9 cellular contexts compared by ENCODE assay signal in genomic region chr10:34816067-34817002, GRCh38.
DNase-seq lines count a peak whose midpoint lies in the region; ATAC-seq lines count a peak whose summit lies in the region.
"Had no signal": no experiment of that assay in that cellular context is flagged by ENCODE, and none has a peak within 500 bp of the region (broad histone marks: within the 10 kb centered on the region; RNA-seq: fewer than 3 reads in every experiment).

No MANE protein-coding gene starts in this region.

- ATAC-seq in stimulated activated naive B cell treated with anti-CD40 and anti-IgM and Interleukin-4, amounts not matched to agents 10 μg/mL and 1 μg/mL and 100 μg/mL, for 72 hours (replicated peaks) = no peak

- no peak overlapping the region for H3K27ac Mint-ChIP-seq in stimulated activated naive B cell treated with anti-CD40 and anti-IgM and Interleukin-4, amounts not matched to agents 10 μg/mL and 1 μg/mL and 100 μg/mL, for 72 hours
- H3K27ac Mint-ChIP-seq: dendritic cell treated with granulocyte-macrophage colony-stimulating factor and Interleukin-4, amounts not matched to agents 40 ng/mL and 50 ng/mL, for 4 days had no signal

- no peaks in the 10 kb centered on the region for H3K36me3 ChIP-seq in adipocyte (ENCODE audit: control insufficient read depth, insufficient read depth, low read length, severe bottlenecking)

- intact Hi-C loops in posterior cingulate gyrus (cut with DNase I) = no loop called here

- peak overlapping the region; percentile 60 for H3K9ac ChIP-seq in adipocyte (ENCODE audit: low read length)

- peak overlapping the region; percentile 79 for H3K4me3 ChIP-seq in adipocyte (ENCODE audit: low read length)
- H3K4me3 ChIP-seq in iPS-18c (ENCODE audit: insufficient read depth, low read depth, low read length) = peak overlapping the region; percentile 66

- H3K4me3 Mint-ChIP-seq in stimulated activated naive B cell treated with anti-CD40 and anti-IgM and Interleukin-4, amounts not matched to agents 10 μg/mL and 1 μg/mL and 100 μg/mL, for 72 hours = peak overlapping the region; percentile 82 to 84

- H3K9me3 Mint-ChIP-seq in stimulated activated naive B cell treated with anti-CD40 and anti-IgM and Interleukin-4, amounts not matched to agents 10 μg/mL and 1 μg/mL and 100 μg/mL, for 72 hours = no peaks in the 10 kb centered on the region
- H3K9me3 Mint-ChIP-seq: dendritic cell treated with granulocyte-macrophage colony-stimulating factor and Interleukin-4, amounts not matched to agents 40 ng/mL and 50 ng/mL, for 4 days had no signal

- H3K9me3 ChIP-seq in adipocyte (ENCODE audit: control insufficient read depth, low read length) (no peaks in the 10 kb centered on the region), iPS-18c (ENCODE audit: control insufficient read depth, insufficient read depth, low read length) (peaks cover 2% of the 10 kb centered on the region)

- H3K36me3 Mint-ChIP-seq in stimulated activated naive B cell treated with anti-CD40 and anti-IgM and Interleukin-4, amounts not matched to agents 10 μg/mL and 1 μg/mL and 100 μg/mL, for 72 hours = no peaks in the 10 kb centered on the region

- H3K4me1 Mint-ChIP-seq in stimulated activated naive B cell treated with anti-CD40 and anti-IgM and Interleukin-4, amounts not matched to agents 10 μg/mL and 1 μg/mL and 100 μg/mL, for 72 hours = peaks cover 10 to 13% of the 10 kb centered on the region in 2 donors

- peaks cover 50 to 70% of the 10 kb centered on the region in 2 donors for H3K27me3 Mint-ChIP-seq in stimulated activated naive B cell treated with anti-CD40 and anti-IgM and Interleukin-4, amounts not matched to agents 10 μg/mL and 1 μg/mL and 100 μg/mL, for 72 hours

- DNase-seq in 8988T (peak; percentile 45), HCEC 1CT (peak; percentile 29), adipocyte (ENCODE audit: low read depth) (peak; percentile 65), posterior cingulate gyrus (no peak), NCI-H510A (lab: John Stamatoyannopoulos, UW) (no peak), NCI-H345 (lab: John Stamatoyannopoulos, UW) (no peak)
- no peak for DNase-seq in stimulated activated naive B cell treated with anti-CD40 and anti-IgM and Interleukin-4, amounts not matched to agents 10 μg/mL and 1 μg/mL and 100 μg/mL, for 72 hours

- no peaks in the 10 kb centered on the region for H3K27me3 ChIP-seq in adipocyte (replicated peaks; ENCODE audit: control insufficient read depth, insufficient read depth, low read length)

- peaks cover 33% of the 10 kb centered on the region for H3K4me1 ChIP-seq in adipocyte (ENCODE audit: control insufficient read depth, insufficient read depth, low read length)

Comparison
In these comparisons a context has a peak if more than half of its experiments do, and no peak if none do; other contexts are left out.
1. DNase-seq: peak in 8988T (single experiment), HCEC 1CT (single experiment) and adipocyte (single experiment); none in stimulated activated naive B cell treated with anti-CD40 and anti-IgM and Interleukin-4, amounts not matched to agents 10 μg/mL and 1 μg/mL and 100 μg/mL, for 72 hours (single experiment), posterior cingulate gyrus (0 of 10), NCI-H510A (single experiment) and NCI-H345 (single experiment).